Comparison of ENCODE assay signal across 19 cellular contexts in the genomic region with DNA sequence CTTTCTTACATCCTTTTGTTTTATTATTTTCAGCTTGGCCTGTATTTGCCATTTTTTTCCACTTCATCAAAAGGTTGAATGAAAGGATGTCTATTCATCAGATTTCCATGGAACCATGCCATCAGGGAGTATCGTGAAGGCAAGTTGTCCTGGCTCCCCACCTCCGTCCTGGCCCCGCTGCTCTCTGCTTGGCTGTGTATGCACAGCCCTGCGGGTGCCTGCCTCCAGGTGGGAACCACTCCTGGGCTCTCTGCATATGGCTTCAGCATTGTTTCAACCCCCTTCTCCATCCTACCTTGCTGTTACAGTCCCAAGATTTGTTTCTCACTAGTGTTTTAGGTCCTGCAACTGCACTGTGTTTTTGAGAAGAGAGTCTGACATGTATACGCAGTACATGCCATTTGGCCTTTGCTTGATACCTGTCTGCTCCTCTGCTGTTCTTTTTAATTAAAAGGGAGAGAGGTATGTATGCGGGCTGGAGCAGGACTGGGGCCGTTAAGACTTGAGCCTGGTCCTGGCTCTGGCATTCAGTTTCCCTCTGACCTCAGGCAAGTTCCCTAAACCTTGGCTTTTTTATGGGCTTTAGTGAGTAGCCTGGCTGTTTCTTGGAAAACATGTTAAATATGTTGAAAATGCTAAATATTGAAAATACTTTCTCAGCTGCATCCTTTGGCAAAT.
DNase-seq lines count a peak whose midpoint lies in the region; ATAC-seq, FAIRE-seq and TF ChIP-seq lines count a peak whose summit lies in the region.
"Had no signal": no experiment of that assay in that cellular context is flagged by ENCODE, and none has a peak within 500 bp of the region (broad histone marks: within the 10 kb centered on the region; RNA-seq: fewer than 3 reads in every experiment).

No MANE protein-coding gene starts in this region.

- CTCF ChIA-PET in CD8-positive, alpha-beta T cell (lab: Charles Lee), result interaction anchor here (1.0 kb wide), 1 partner anchor 350 kb away, joined by 3 read pairs; no protein-coding TSS in a partner anchor
- CTCF ChIA-PET in OCI-LY7 (lab: Charles Lee; ENCODE audit: unreplicated experiment), result interaction anchor here (0.6 kb wide), 1 partner anchor 498 kb away, joined by 3 read pairs; no protein-coding TSS in a partner anchor

- H3K4me1 ChIP-seq in GM23338 (ENCODE audit: insufficient read depth) (peaks cover 6% of the 10 kb centered on the region), astrocyte (ENCODE audit: insufficient read depth, low read length) (peaks cover 48% of the 10 kb centered on the region), sigmoid colon (peaks cover 0 to 19% (median 10%) of the 10 kb centered on the region in 4 donors), OCI-LY7 (ENCODE audit: insufficient read depth, low read length, poor library complexity, severe bottlenecking) (no peaks in the 10 kb centered on the region)
- no peaks in the 10 kb centered on the region for H3K4me1 ChIP-seq in CD8-positive, alpha-beta T cell (ENCODE audit: insufficient read depth, low read length)

- POLR2A ChIA-PET in CD8-positive, alpha-beta T cell (lab: Charles Lee), result interaction anchor here (0.6 kb wide), 1 partner anchor 34 kb away, joined by 3 read pairs; no protein-coding TSS in a partner anchor
- POLR2A ChIA-PET in OCI-LY7 (lab: Charles Lee), result interaction anchor here (0.6 to 1.4 kb wide), 2 partner anchors 11 to 437 kb away, joined by 4 to 6 read pairs; no protein-coding TSS in a partner anchor

- TF ChIP-seq CTCF in GM23338 (conservative IDR thresholded peaks at IDR 0.05; ENCODE audit: low read depth in 2 of 2), result no peak
- no peak for TF ChIP-seq CTCF in astrocyte (IDR thresholded peaks at IDR 0.05; ENCODE audit: insufficient read depth, low read depth, low read length)
- no peak for TF ChIP-seq CTCF in sigmoid colon (IDR thresholded peaks at IDR 0.05)
- TF ChIP-seq CTCF in CD8-positive, alpha-beta T cell (IDR thresholded peaks at IDR 0.05), result no peak
- no peak for TF ChIP-seq CTCF in OCI-LY7 (conservative IDR thresholded peaks at IDR 0.05; ENCODE audit: low read length)

- intact Hi-C loops in sigmoid colon (cut with DNase I), result no loop called here
- intact Hi-C loops in CD8-positive, alpha-beta T cell (cut with DNase I, micrococcal nuclease), result no loop called here
- intact Hi-C loops in OCI-LY7 (cut with micrococcal nuclease; ENCODE audit: unreplicated experiment), result no loop called here

- TF ChIP-seq POLR2A in sigmoid colon (IDR thresholded peaks at IDR 0.05), result no peak

- H3K9me3 Mint-ChIP-seq in GM23338 (peaks cover 3% of the 10 kb centered on the region; the same call in 2 of the 3 replicates), astrocyte (ENCODE audit: unreplicated experiment) (peaks cover 2% of the 10 kb centered on the region)
- no peaks in the 10 kb centered on the region for H3K9me3 Mint-ChIP-seq in CD8-positive, alpha-beta T cell
- H3K9me3 Mint-ChIP-seq: activated CD4-positive, alpha-beta T cell treated with anti-CD3 and anti-CD28 coated beads, Interleukin-2, amount 10 ng/mL, durations not matched to agents 24 days and 14 days; activated naive CD4-positive, alpha-beta T cell treated with anti-CD3 and anti-CD28 coated beads, Interleukin-2, amount 10 ng/mL, durations not matched to agents 7 days and 5 days had no signal

- no peaks in the 10 kb centered on the region for H3F3A ChIP-seq in GM23338 (replicated peaks; ENCODE audit: low read depth)

- H3K4me3 ChIP-seq in GM23338 (no peak overlapping the region), astrocyte (ENCODE audit: insufficient read depth, low read depth, low read length) (no peak overlapping the region), sigmoid colon (no peak overlapping the region), OCI-LY7 (ENCODE audit: low read depth, low read length, poor library complexity, severe bottlenecking) (no peak overlapping the region)
- no peak overlapping the region for H3K4me3 ChIP-seq in CD8-positive, alpha-beta T cell (ENCODE audit: low read depth, low read length)
- H3K4me3 ChIP-seq: lung, SK-N-MC, testis had no signal

- H3K9ac ChIP-seq in astrocyte (ENCODE audit: low read length), result no peak overlapping the region

- H3K4me3 Mint-ChIP-seq in GM23338 (no peak overlapping the region), astrocyte (ENCODE audit: unreplicated experiment) (no peak overlapping the region)
- no peak overlapping the region for H3K4me3 Mint-ChIP-seq in CD8-positive, alpha-beta T cell
- H3K4me3 Mint-ChIP-seq: activated CD4-positive, alpha-beta T cell treated with anti-CD3 and anti-CD28 coated beads, Interleukin-2, amount 10 ng/mL, durations not matched to agents 24 days and 14 days; activated naive CD4-positive, alpha-beta T cell treated with anti-CD3 and anti-CD28 coated beads, Interleukin-2, amount 10 ng/mL, durations not matched to agents 7 days and 5 days had no signal

- no peak for FAIRE-seq in astrocyte (lab: Jason Lieb, UNC)

- TF ChIP-seq EP300 in sigmoid colon (IDR thresholded peaks at IDR 0.05), result no peak

- H3K36me3 ChIP-seq in GM23338 (ENCODE audit: insufficient read depth) (no peaks in the 10 kb centered on the region), astrocyte (ENCODE audit: insufficient read depth, low read length) (no peaks in the 10 kb centered on the region), sigmoid colon (no peaks in the 10 kb centered on the region), OCI-LY7 (ENCODE audit: insufficient read depth, low read length) (no peaks in the 10 kb centered on the region)
- H3K36me3 ChIP-seq in CD8-positive, alpha-beta T cell (ENCODE audit: insufficient read depth, low read length), result no peaks in the 10 kb centered on the region

- H3K9me2 ChIP-seq in GM23338 (ENCODE audit: insufficient read depth) (no peaks in the 10 kb centered on the region), OCI-LY7 (ENCODE audit: insufficient read depth, low read length) (no peaks in the 10 kb centered on the region)

- H3K27ac ChIP-seq in GM23338 (ENCODE audit: low read depth), result no peak overlapping the region
- H3K27ac ChIP-seq in astrocyte (ENCODE audit: low read depth, low read length), result no peak overlapping the region
- peak overlapping the region; percentile 47 for H3K27ac ChIP-seq in layer of hippocampus (ENCODE audit: low read depth, low read length)
- peak overlapping the region in 3 of 4 donors; percentile 46 to 62 (median 62) for H3K27ac ChIP-seq in sigmoid colon
- no peak overlapping the region for H3K27ac ChIP-seq in CD8-positive, alpha-beta T cell (ENCODE audit: low read depth, low read length)
- H3K27ac ChIP-seq in OCI-LY7 (ENCODE audit: low read depth, low read length, poor library complexity, severe bottlenecking), result no peak overlapping the region
- H3K27ac ChIP-seq: SK-N-MC had no signal

- H3K4me2 ChIP-seq in GM23338 (no peak overlapping the region), astrocyte (ENCODE audit: low read length) (peak overlapping the region; percentile 67), OCI-LY7 (ENCODE audit: low read length) (no peak overlapping the region)

- peak; percentile 79 for ATAC-seq in GM23338
- no peak for ATAC-seq in CD8-positive, alpha-beta T cell

- H3K27ac Mint-ChIP-seq in GM23338, result no peak overlapping the region; the same call in 1 of the 2 replicates
- peak overlapping the region; percentile 50 for H3K27ac Mint-ChIP-seq in astrocyte (ENCODE audit: unreplicated experiment)
- no peak overlapping the region for H3K27ac Mint-ChIP-seq in CD8-positive, alpha-beta T cell
- H3K27ac Mint-ChIP-seq: activated CD4-positive, alpha-beta T cell treated with anti-CD3 and anti-CD28 coated beads, Interleukin-2, amount 10 ng/mL, durations not matched to agents 24 days and 14 days; activated naive CD4-positive, alpha-beta T cell treated with anti-CD3 and anti-CD28 coated beads, Interleukin-2, amount 10 ng/mL, durations not matched to agents 7 days and 5 days had no signal

- H3K4me1 Mint-ChIP-seq in GM23338, result peaks cover 18% of the 10 kb centered on the region; the same call in 2 of the 3 replicates
- H3K4me1 Mint-ChIP-seq in astrocyte (ENCODE audit: low read depth, unreplicated experiment), result peaks cover 28% of the 10 kb centered on the region
- H3K4me1 Mint-ChIP-seq in CD8-positive, alpha-beta T cell (ENCODE audit: low read depth), result no peaks in the 10 kb centered on the region
- H3K4me1 Mint-ChIP-seq: activated CD4-positive, alpha-beta T cell treated with anti-CD3 and anti-CD28 coated beads, Interleukin-2, amount 10 ng/mL, durations not matched to agents 24 days and 14 days; activated naive CD4-positive, alpha-beta T cell treated with anti-CD3 and anti-CD28 coated beads, Interleukin-2, amount 10 ng/mL, durations not matched to agents 7 days and 5 days had no signal

- H2AFZ ChIP-seq in GM23338 (peak overlapping the region; percentile 93; the same call in 1 of the 2 replicates), astrocyte (ENCODE audit: low read depth, low read length) (no peak overlapping the region), OCI-LY7 (ENCODE audit: low read length) (no peak overlapping the region)

- H3K79me2 ChIP-seq in GM23338 (replicated peaks; ENCODE audit: insufficient read depth) (no peaks in the 10 kb centered on the region), astrocyte (ENCODE audit: insufficient read depth, low read length) (no peaks in the 10 kb centered on the region), OCI-LY7 (ENCODE audit: insufficient read depth, low read depth, low read length) (no peaks in the 10 kb centered on the region)

- no peaks in the 10 kb centered on the region for H3K36me3 Mint-ChIP-seq in GM23338 (ENCODE audit: low read depth)
- peaks cover 2% of the 10 kb centered on the region for H3K36me3 Mint-ChIP-seq in astrocyte (ENCODE audit: low read depth, unreplicated experiment)
- no peaks in the 10 kb centered on the region for H3K36me3 Mint-ChIP-seq in CD8-positive, alpha-beta T cell
- H3K36me3 Mint-ChIP-seq: activated naive CD4-positive, alpha-beta T cell treated with anti-CD3 and anti-CD28 coated beads, Interleukin-2, amount 10 ng/mL, durations not matched to agents 7 days and 5 days had no signal

- 78 to 89% methylated on average over 7 of the region's 7 CpGs for WGBS in sigmoid colon, 2 donors

- no TSS peak for BruUV-seq in OCI-LY7 (replicated peaks; lab: Mats Ljungman, UMichigan)

- H3K27me3 Mint-ChIP-seq in GM23338 (ENCODE audit: insufficient read depth, low read depth, poor library complexity), result peaks cover 4% of the 10 kb centered on the region
- H3K27me3 Mint-ChIP-seq in astrocyte (ENCODE audit: low read depth, unreplicated experiment), result no peaks in the 10 kb centered on the region
- H3K27me3 Mint-ChIP-seq in CD8-positive, alpha-beta T cell (ENCODE audit: low read depth), result peaks cover 6% of the 10 kb centered on the region

- H4K20me1 ChIP-seq in GM23338 (replicated peaks; ENCODE audit: insufficient read depth), result no peaks in the 10 kb centered on the region
- H4K20me1 ChIP-seq in astrocyte (ENCODE audit: insufficient read depth, low read length), result no peaks in the 10 kb centered on the region
- no peaks in the 10 kb centered on the region for H4K20me1 ChIP-seq in OCI-LY7 (ENCODE audit: insufficient read depth, low read length)

- H3K27me3 ChIP-seq in GM23338 (ENCODE audit: insufficient read depth) (no peaks in the 10 kb centered on the region), astrocyte (ENCODE audit: insufficient read depth, low read length) (no peaks in the 10 kb centered on the region), layer of hippocampus (ENCODE audit: control insufficient read depth, insufficient read depth, low read length) (no peaks in the 10 kb centered on the region), sigmoid colon (no peaks in the 10 kb centered on the region)
- H3K27me3 ChIP-seq in CD8-positive, alpha-beta T cell (ENCODE audit: insufficient read depth, low read length), result no peaks in the 10 kb centered on the region
- H3K27me3 ChIP-seq: testis had no signal

- DNase-seq in GM23338 (ENCODE audit: low spot score) (no peak), astrocyte (ENCODE audit: low read depth) (no peak), sigmoid colon (no peak), superior temporal gyrus (ENCODE audit: extremely low spot score) (no peak), mesenteric fat pad (ENCODE audit: low spot score) (no peak), OCI-LY7 (ENCODE audit: low spot score) (no peak)
- no peak for DNase-seq in CD8-positive, alpha-beta T cell
- DNase-seq: activated CD4-positive, alpha-beta T cell treated with anti-CD3 and anti-CD28 coated beads, Interleukin-2, amount 10 ng/mL, durations not matched to agents 24 days and 14 days; activated naive CD4-positive, alpha-beta T cell treated with anti-CD3 and anti-CD28 coated beads, Interleukin-2, amount 10 ng/mL, durations not matched to agents 7 days and 5 days; AML-193; Calu3; effector CD8-positive, alpha-beta T cell; MV-4-11; stimulated activated CD4-positive, alpha-beta T cell treated with anti-CD3 and anti-CD28 coated beads, Interleukin-2, amount 100 ng/mL, for 24 hours; T1000 had no signal

- H3K9me3 ChIP-seq in astrocyte (ENCODE audit: insufficient read depth, low read depth, low read length) (no peaks in the 10 kb centered on the region), sigmoid colon (no peaks in the 10 kb centered on the region), OCI-LY7 (ENCODE audit: low read length) (no peaks in the 10 kb centered on the region)
- H3K9me3 ChIP-seq in CD8-positive, alpha-beta T cell (ENCODE audit: low read length), result no peaks in the 10 kb centered on the region
- H3K9me3 ChIP-seq: testis had no signal

Comparison
In these comparisons a context has a peak if more than half of its experiments do, and no peak if none do; other contexts are left out.
1. H3K27ac ChIP-seq: peak in layer of hippocampus (single experiment) and sigmoid colon (3 of 4); none in GM23338 (single experiment), astrocyte (single experiment), CD8-positive, alpha-beta T cell (single experiment) and OCI-LY7 (single experiment).